ENCODE assay signal across 1 cellular context in the genomic region with DNA sequence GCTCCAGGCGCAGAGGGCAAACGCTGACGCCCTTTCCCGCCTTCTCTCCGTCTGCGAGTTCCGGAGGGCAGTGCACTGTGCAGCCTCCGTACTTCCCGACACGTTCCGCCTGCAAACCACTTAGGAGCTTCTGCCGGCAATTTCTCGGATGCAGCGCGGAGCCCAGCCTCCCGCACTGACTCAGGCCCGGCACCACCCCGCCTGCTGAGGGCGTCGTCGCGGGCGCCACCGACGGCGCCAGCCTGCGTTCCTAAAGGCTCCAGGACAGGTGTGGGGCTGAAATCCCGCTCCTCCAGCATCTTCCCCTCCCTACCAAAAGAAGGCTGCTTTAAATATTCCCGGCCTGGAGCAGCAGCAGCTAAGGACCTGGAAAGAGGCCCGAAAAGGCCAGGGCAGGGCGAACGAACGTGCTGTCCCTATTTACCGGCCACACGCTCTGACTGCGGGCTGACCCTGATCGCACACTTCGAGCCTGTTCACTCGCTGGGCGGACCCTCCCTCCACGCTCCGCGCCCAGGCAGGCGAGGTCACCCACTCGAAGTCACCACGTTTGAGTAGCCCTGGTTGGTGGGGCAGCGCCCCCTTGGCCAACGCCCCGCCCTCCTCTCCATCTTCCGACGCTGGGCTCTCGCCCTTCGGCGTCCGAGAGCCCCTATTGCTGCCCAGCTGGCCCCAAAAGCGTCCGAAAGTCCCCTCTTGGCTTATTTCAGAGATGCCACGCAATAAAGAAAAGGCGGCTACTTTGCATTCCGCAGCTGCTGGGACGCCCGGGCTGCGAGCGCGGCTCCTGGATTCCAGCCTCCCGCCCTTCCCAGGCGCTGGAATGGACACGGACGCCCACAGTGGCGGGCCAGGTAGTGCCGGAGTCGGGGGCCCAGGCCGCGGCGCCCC.
TF ChIP-seq lines count a peak whose summit lies in the region.

No MANE protein-coding gene starts in this region.

TF ChIP-seq in IMR-90, 13 proteins besides CTCF, POLR2A, EP300 and RAD21 (continued from another document):
- TF ChIP-seq SMC3 (IDR thresholded peaks at IDR 0.05; ENCODE audit: low read depth, low read length) (no peak), BHLHE40 (IDR thresholded peaks at IDR 0.05; ENCODE audit: low read depth, low read length) (no peak), MXI1 (IDR thresholded peaks at IDR 0.05; ENCODE audit: borderline replicate concordance, low read depth, low read length) (no peak), RCOR1 (IDR thresholded peaks at IDR 0.05; ENCODE audit: insufficient replicate concordance, low read length) (no peak), MAZ (IDR thresholded peaks at IDR 0.05; ENCODE audit: borderline replicate concordance, low read depth, low read length) (no peak), FOS (IDR thresholded peaks at IDR 0.05; ENCODE audit: low read depth, low read length) (no peak), CEBPB (IDR thresholded peaks at IDR 0.05; ENCODE audit: low read depth, low read length) (no peak), CHD1 (IDR thresholded peaks at IDR 0.05; ENCODE audit: low read depth, low read length) (no peak)
- TF ChIP-seq, protein P1, sequence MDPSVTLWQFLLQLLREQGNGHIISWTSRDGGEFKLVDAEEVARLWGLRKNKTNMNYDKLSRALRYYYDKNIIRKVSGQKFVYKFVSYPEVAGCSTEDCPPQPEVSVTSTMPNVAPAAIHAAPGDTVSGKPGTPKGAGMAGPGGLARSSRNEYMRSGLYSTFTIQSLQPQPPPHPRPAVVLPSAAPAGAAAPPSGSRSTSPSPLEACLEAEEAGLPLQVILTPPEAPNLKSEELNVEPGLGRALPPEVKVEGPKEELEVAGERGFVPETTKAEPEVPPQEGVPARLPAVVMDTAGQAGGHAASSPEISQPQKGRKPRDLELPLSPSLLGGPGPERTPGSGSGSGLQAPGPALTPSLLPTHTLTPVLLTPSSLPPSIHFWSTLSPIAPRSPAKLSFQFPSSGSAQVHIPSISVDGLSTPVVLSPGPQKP (IDR thresholded peaks at IDR 0.05; ENCODE audit: borderline replicate concordance, low read depth, low read length), result no peak
- TF ChIP-seq, protein P2, sequence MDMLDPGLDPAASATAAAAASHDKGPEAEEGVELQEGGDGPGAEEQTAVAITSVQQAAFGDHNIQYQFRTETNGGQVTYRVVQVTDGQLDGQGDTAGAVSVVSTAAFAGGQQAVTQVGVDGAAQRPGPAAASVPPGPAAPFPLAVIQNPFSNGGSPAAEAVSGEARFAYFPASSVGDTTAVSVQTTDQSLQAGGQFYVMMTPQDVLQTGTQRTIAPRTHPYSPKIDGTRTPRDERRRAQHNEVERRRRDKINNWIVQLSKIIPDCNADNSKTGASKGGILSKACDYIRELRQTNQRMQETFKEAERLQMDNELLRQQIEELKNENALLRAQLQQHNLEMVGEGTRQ (IDR thresholded peaks at IDR 0.05; ENCODE audit: low read depth, low read length), result no peak
